Comparison of ENCODE assay signal across 25 cellular contexts in the genomic region with DNA sequence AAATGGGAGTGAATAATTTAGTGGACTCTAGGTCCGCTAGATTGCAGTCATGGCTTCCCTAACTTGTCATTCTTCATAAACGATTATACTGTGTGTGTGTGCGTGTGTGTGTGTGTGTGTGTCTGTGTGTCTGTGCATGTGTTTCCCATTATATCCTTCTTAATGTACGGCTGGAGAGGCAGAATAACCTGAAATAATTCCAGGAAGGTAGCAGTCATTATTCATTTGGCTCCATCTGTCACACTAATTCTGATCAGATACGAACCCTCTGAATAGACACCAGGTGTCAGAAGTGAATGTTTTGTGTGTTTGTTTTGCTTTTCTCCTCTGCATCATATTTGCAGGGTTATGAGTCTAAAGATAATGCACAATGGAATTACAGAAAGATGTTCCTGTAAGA.
"Had no signal": no experiment of that assay in that cellular context is flagged by ENCODE, and none has a peak within 500 bp of the region (broad histone marks: within the 10 kb centered on the region; RNA-seq: fewer than 3 reads in every experiment).

No MANE protein-coding gene starts in this region.

- H3K9me3 Mint-ChIP-seq: mesothelial cell of epicardium, nephron progenitor cell, neural progenitor cell had no signal

- H3K27me3 Mint-ChIP-seq: stimulated activated naive B cell treated with anti-CD40 and anti-IgM and Interleukin-4, amounts not matched to agents 10 μg/mL and 1 μg/mL and 100 μg/mL, for 72 hours had no signal

- H3K79me2 ChIP-seq: parathyroid adenoma had no signal

- H3K4me2 ChIP-seq: neural progenitor cell, smooth muscle cell had no signal

- H3K4me3 Mint-ChIP-seq: mesothelial cell of epicardium; naive B cell; natural killer cell; nephron progenitor cell; neural progenitor cell; stimulated activated naive B cell treated with anti-CD40 and anti-IgM and Interleukin-4, amounts not matched to agents 10 μg/mL and 1 μg/mL and 100 μg/mL, for 72 hours had no signal

- H3K9me3 ChIP-seq: left ventricle myocardium inferior, neutrophil, psoas muscle, right lobe of liver, stomach, testis, thyroid gland, transverse colon, upper lobe of left lung, vagina had no signal

- DNase-seq: islet precursor cell; left ventricle myocardium inferior; mesendoderm; naive B cell; natural killer cell; nephron progenitor cell; occipital lobe; psoas muscle; right lobe of liver; stimulated activated CD4-positive, alpha-beta T cell treated with anti-CD3 and anti-CD28 coated beads, Interleukin-1b, Interleukin-23, amount 100 ng/mL, for 48 hours; stimulated activated CD4-positive, alpha-beta T cell treated with anti-CD3 and anti-CD28 coated beads, Interleukin-2, amount 100 ng/mL, for 48 hours; stimulated activated naive B cell treated with anti-CD40 and anti-IgM and Interleukin-4, amounts not matched to agents 10 μg/mL and 1 μg/mL and 100 μg/mL, for 72 hours; stimulated activated naive CD8-positive, alpha-beta T cell treated with anti-CD3 and anti-CD28 coated beads, Interleukin-15, Interleukin-2, amounts not matched to agents 100 U/mL and 50 U/mL, for 24 hours; stomach; testis; thyroid gland; transverse colon; upper lobe of left lung had no signal

- H3K27ac ChIP-seq: left ventricle myocardium inferior, neural progenitor cell, neutrophil, parathyroid adenoma, psoas muscle, right lobe of liver, stomach, testis, thyroid gland, transverse colon, upper lobe of left lung, vagina had no signal

- H3K27ac Mint-ChIP-seq: mesothelial cell of epicardium; naive B cell; natural killer cell; nephron progenitor cell; neural progenitor cell; stimulated activated naive B cell treated with anti-CD40 and anti-IgM and Interleukin-4, amounts not matched to agents 10 μg/mL and 1 μg/mL and 100 μg/mL, for 72 hours had no signal

- H3K4me1 ChIP-seq: left ventricle myocardium inferior, neural progenitor cell, parathyroid adenoma, psoas muscle, right lobe of liver, stomach, testis, thyroid gland, transverse colon, upper lobe of left lung, vagina had no signal

- H2AFZ ChIP-seq: neural progenitor cell, parathyroid adenoma had no signal

- H3K36me3 Mint-ChIP-seq: mesothelial cell of epicardium; natural killer cell; neural progenitor cell; stimulated activated naive B cell treated with anti-CD40 and anti-IgM and Interleukin-4, amounts not matched to agents 10 μg/mL and 1 μg/mL and 100 μg/mL, for 72 hours had no signal

- H3K4me1 Mint-ChIP-seq: mesothelial cell of epicardium; naive B cell; natural killer cell; nephron progenitor cell; neural progenitor cell; stimulated activated naive B cell treated with anti-CD40 and anti-IgM and Interleukin-4, amounts not matched to agents 10 μg/mL and 1 μg/mL and 100 μg/mL, for 72 hours had no signal

- H3K36me3 ChIP-seq: left ventricle myocardium inferior, neural progenitor cell, neutrophil, right lobe of liver, stomach, thyroid gland, transverse colon, upper lobe of left lung, vagina had no signal

- H3K9ac ChIP-seq: neural progenitor cell, parathyroid adenoma had no signal

- H3K4me3 ChIP-seq: left ventricle myocardium inferior, lung, neural progenitor cell, psoas muscle, right lobe of liver, smooth muscle cell, stomach, testis, thyroid gland, transverse colon, upper lobe of left lung, vagina had no signal

- H3K27me3 ChIP-seq: neural progenitor cell, neutrophil, right lobe of liver, stomach, testis, thyroid gland, transverse colon, upper lobe of left lung, vagina had no signal
